ENCODE assay signal across 7 cellular contexts in genomic region chr12:122020795-122021192, GRCh38. TPM values are rescaled to one million over a fixed set of nuclear protein-coding genes. Genes with fewer than 3 reads are reported as not detected.
DNase-seq lines count a peak whose midpoint lies in the region; ATAC-seq and TF ChIP-seq lines count a peak whose summit lies in the region.

No MANE protein-coding gene starts in this region.

- no peak overlapping the region for H3K14ac ChIP-seq in H9 (ENCODE audit: insufficient read depth, low read length)

- in situ Hi-C loops in gastrocnemius medialis (cut with MboI; ENCODE audit: low sequenced_read_pairs in 4 of 4), result no loop called here

- H3K23me2 ChIP-seq in H9 (ENCODE audit: insufficient read length, low read depth, low read length, poor library complexity, severe bottlenecking), result peaks cover 14% of the 10 kb centered on the region

- H3K4me3 Mint-ChIP-seq in H9 (peak overlapping the region; percentile 80 to 92), T-cell (peak overlapping the region; percentile 84 to 85 (median 84))

- H3K4ac ChIP-seq in H9 (ENCODE audit: low read depth, low read length), result no peak overlapping the region

- H3K27ac ChIP-seq in H9 (ENCODE audit: insufficient read length, low read depth, low read length) (no peak overlapping the region), gastrocnemius medialis (peak overlapping the region in 1 of 4 donors; percentile 96), caudate nucleus (ENCODE audit: low read depth, low read length) (no peak overlapping the region)

- H3K36me3 Mint-ChIP-seq in H9 (ENCODE audit: insufficient read depth in 1 of 3, low read depth in 3 of 3) (peaks cover 0 to 3% (median 3%) of the 10 kb centered on the region in 3 experiments; a peak in 5 of 7 replicates), T-cell (no peaks in the 10 kb centered on the region)

- H2BK120ac ChIP-seq in H9 (ENCODE audit: low read depth, low read length, poor library complexity, severe bottlenecking), result no peak overlapping the region

- H3K9me3 Mint-ChIP-seq in H9, result peaks cover 2 to 3% of the 10 kb centered on the region in 2 experiments; a peak in 4 of 5 replicates
- H3K9me3 Mint-ChIP-seq in T-cell, result peaks cover 0 to 5% (median 2%) of the 10 kb centered on the region in 3 donors

- POLR2A ChIA-PET in T-cell (lab: Charles Lee), result interaction anchor here in 1 of 2 donors (0.5 kb wide), 1 partner anchor 1691 kb away, joined by 5 read pairs; the partner anchor contains the start of gene ATP6V0A2

- H3K18ac ChIP-seq in H9 (ENCODE audit: insufficient read length, low read depth, low read length), result no peak overlapping the region

- intact Hi-C loops in gastrocnemius medialis (cut with DNase I; ENCODE audit: low total_unique reads), result loop anchor here (5.0 kb wide), 2 partner anchors 103 to 223 kb away; partner anchors contain the start of gene CFAP251

- H3K4me1 ChIP-seq in H9 (ENCODE audit: insufficient read depth, low read length) (no peaks in the 10 kb centered on the region), gastrocnemius medialis (peaks cover 16 to 25% of the 10 kb centered on the region in 2 donors)

- H3K27me3 Mint-ChIP-seq in H9 (ENCODE audit: low read depth), result peaks cover 33% of the 10 kb centered on the region
- H3K27me3 Mint-ChIP-seq in T-cell, result peaks cover 0 to 14% of the 10 kb centered on the region in 2 donors

- H3K4me1 Mint-ChIP-seq in H9 (peaks cover 13 to 15% of the 10 kb centered on the region in 2 experiments), T-cell (peaks cover 9 to 13% (median 12%) of the 10 kb centered on the region in 3 donors)

- H3K56ac ChIP-seq in H9 (ENCODE audit: insufficient read length, low read depth, low read length), result no peak overlapping the region

- H2AFZ ChIP-seq in H9 (ENCODE audit: low read length), result no peak overlapping the region

- H2BK20ac ChIP-seq in H9 (ENCODE audit: low read depth, low read length, poor library complexity, severe bottlenecking), result no peak overlapping the region

- H3K9me3 ChIP-seq in H9 (ENCODE audit: control insufficient read depth, low read depth, low read length) (no peaks in the 10 kb centered on the region), gastrocnemius medialis (no peaks in the 10 kb centered on the region)

- H2AK5ac ChIP-seq in H9 (ENCODE audit: insufficient read length, low read length), result no peak overlapping the region

- peak; percentile 47 for DNase-seq in H9
- DNase-seq in T-cell, result no peak
- no peak for DNase-seq in fibroblast of pulmonary artery (ENCODE audit: low read depth)
- no peak for DNase-seq in gastrocnemius medialis
- DNase-seq in caudate nucleus (lab: John Stamatoyannopoulos, UW), result no peak
- no peak for DNase-seq in NCI-H2171 treated with DMSO at 0.1 percent for 48 hours (lab: John Stamatoyannopoulos, UW)
- DNase-seq in activated effector memory CD4-positive, alpha-beta T cell treated with Interleukin-2 at 50 U/mL for 16 hours, result no peak

- no peak overlapping the region for H4K5ac ChIP-seq in H9 (ENCODE audit: insufficient read length, low read depth, low read length)

- H2BK5ac ChIP-seq in H9 (ENCODE audit: insufficient read length, low read length), result no peak overlapping the region

- peaks cover 2% of the 10 kb centered on the region; the same call in 1 of the 2 replicates for H3K27me3 ChIP-seq in H9 (ENCODE audit: insufficient read depth, low read length)
- H3K27me3 ChIP-seq in gastrocnemius medialis, result no peaks in the 10 kb centered on the region

- H3K79me2 ChIP-seq in H9 (ENCODE audit: insufficient read depth, low read length), result no peaks in the 10 kb centered on the region

- no peak overlapping the region for H4K8ac ChIP-seq in H9 (replicated peaks; ENCODE audit: insufficient read length, low read depth, low read length)

- no peak for ATAC-seq in T-cell (replicated peaks in 1 of 4)
- ATAC-seq in gastrocnemius medialis, result no peak

- H2BK12ac ChIP-seq in H9 (ENCODE audit: insufficient read length, low read depth, low read length), result no peak overlapping the region

- peak overlapping the region in 1 of 3 experiments; percentile 65; a peak in 1 of 7 replicates for H3K27ac Mint-ChIP-seq in H9
- H3K27ac Mint-ChIP-seq in T-cell, result peak overlapping the region in 1 of 2 donors; percentile 66

- H4K20me1 ChIP-seq in H9 (ENCODE audit: control insufficient read depth, insufficient read depth, insufficient read length), result no peaks in the 10 kb centered on the region

- no peak overlapping the region for H3T11ph ChIP-seq in H9 (ENCODE audit: low read length)

- peak overlapping the region; percentile 59 for H3K4me3 ChIP-seq in fibroblast of pulmonary artery (replicated peaks; ENCODE audit: low read depth, low read length)
- H3K4me3 ChIP-seq in gastrocnemius medialis, result peak overlapping the region; percentile 68 to 83 (median 76)

- H2BK15ac ChIP-seq in H9 (ENCODE audit: low read depth, low read length), result no peak overlapping the region

- TF ChIP-seq CTCF in H9 (conservative IDR thresholded peaks at IDR 0.05), result no peak
- no peak for TF ChIP-seq CTCF in fibroblast of pulmonary artery (IDR thresholded peaks at IDR 0.05; ENCODE audit: low read length, missing control alignments)
- TF ChIP-seq CTCF in gastrocnemius medialis (IDR thresholded peaks at IDR 0.05 in 4 of 5, conservative IDR thresholded peaks at IDR 0.05 in 1 of 5), result no peak

- CTCF ChIA-PET in T-cell (lab: Charles Lee), result no interaction called here

- no peaks in the 10 kb centered on the region for H3K79me1 ChIP-seq in H9 (ENCODE audit: insufficient read depth, low read depth, low read length, poor library complexity, severe bottlenecking)

- TF ChIP-seq POLR2A in gastrocnemius medialis (IDR thresholded peaks at IDR 0.05), result no peak

- no peak overlapping the region for H4K91ac ChIP-seq in H9 (ENCODE audit: insufficient read length, low read depth, low read length)

- no peak overlapping the region for H3K23ac ChIP-seq in H9 (ENCODE audit: insufficient read length, low read depth, low read length)

- no peaks in the 10 kb centered on the region for H3K36me3 ChIP-seq in gastrocnemius medialis

- H3K9ac ChIP-seq in H9 (ENCODE audit: extremely low read depth, insufficient read length, low read length), result no peak overlapping the region

- WGBS in H9 (ENCODE audit: extremely low coverage, insufficient read length, low lambda C conversion rate), result no CpG with 5 or more reads among the region's 16 CpGs

- H3K4me2 ChIP-seq in H9 (ENCODE audit: insufficient read depth, insufficient read length, low read length), result peak overlapping the region; percentile 62

RNA-seq across cellular contexts. Expression of gene BCL7A, which starts 0.9 kb away (rescaled TPM):
- total RNA-seq in H9 (2021) (17.8 and 18.2 TPM in 2 replicates), T-cell (1 to 10 TPM; 5.3 to 7.4 (median 6.7) TPM), gastrocnemius medialis (10 to 100 TPM in 3 of 4 donors, 1 to 10 TPM in 1; 9.8 to 23.5 (median 13.7) TPM)

RNA-seq across cellular contexts. Expression of gene MLXIP, which starts 57.8 kb away (rescaled TPM):
- 28.6 and 32.4 TPM in 2 replicates for total RNA-seq in H9 (2021)
- total RNA-seq in T-cell, result 100 to 1,000 TPM in 2 of 5 donors, 10 to 100 TPM in 3; 87.9 to 113 (median 98.3) TPM
- 10 to 100 TPM; 36.6 to 89.4 (median 79.7) TPM for total RNA-seq in gastrocnemius medialis
